In genomic region chr13:109985871-109986270, GRCh38 we compare ENCODE assay signal across 18 cellular contexts.
DNase-seq lines count a peak whose midpoint lies in the region; ATAC-seq, FAIRE-seq and TF ChIP-seq lines count a peak whose summit lies in the region.
"Had no signal": no experiment of that assay in that cellular context is flagged by ENCODE, and none has a peak within 500 bp of the region (broad histone marks: within the 10 kb centered on the region; RNA-seq: fewer than 3 reads in every experiment).

No MANE protein-coding gene starts in this region.

- FAIRE-seq in H54 (lab: Jason Lieb, UNC) (peak; percentile 99), GM12892 (lab: Jason Lieb, UNC) (no peak)
- FAIRE-seq: GM18507 had no signal

- DNase-seq in COLO829 (ENCODE audit: low spot score) (peak; percentile 44), H54 (ENCODE audit: insufficient read length, low spot score) (peak; percentile 45), myocyte (ENCODE audit: low read depth) (peak; percentile 44), GM12892 (ENCODE audit: insufficient read length) (no peak), ureter (ENCODE audit: low spot score) (no peak), BE2C (no peak)
- DNase-seq: DMS 273 treated with DMSO at 0.1 percent for 48 hours, KG1, MM.1S, NCI-H1930, NCI-H510A treated with DMSO at 0.1 percent for 48 hours, SIG-M5, SW 1271 had no signal

- TF ChIP-seq CTCF in VCaP (conservative IDR thresholded peaks at IDR 0.05) = no peak
- TF ChIP-seq CTCF in BE2C (IDR thresholded peaks at IDR 0.05; ENCODE audit: low read depth, low read length) = no peak

- no peak for ATAC-seq in HG03045 (IDR thresholded peaks at IDR 0.05; ENCODE audit: unreplicated experiment)

- no peaks in the 10 kb centered on the region for H3K9me3 ChIP-seq in BE2C
- H3K9me3 ChIP-seq: BLaER1 had no signal

- peak overlapping the region; percentile 76 for H3K27ac ChIP-seq in VCaP
- H3K27ac ChIP-seq: BLaER1, HL-60 had no signal

- TF ChIP-seq POLR2A in H54 (IDR thresholded peaks at IDR 0.05; ENCODE audit: low read depth, low read length) (no peak), GM12892 (IDR thresholded peaks at IDR 0.05; ENCODE audit: low read depth, low read length) (no peak)

- no peaks in the 10 kb centered on the region for H3K4me1 ChIP-seq in BE2C

- H3K36me3 ChIP-seq in BE2C = no peaks in the 10 kb centered on the region
- H3K36me3 ChIP-seq: BLaER1 had no signal

- no peak overlapping the region for H3K4me3 ChIP-seq in BE2C (ENCODE audit: low read depth, low read length)
- H3K4me3 ChIP-seq: BLaER1 had no signal

- peaks cover 10% of the 10 kb centered on the region; the same call in 1 of the 2 replicates for H3K27me3 ChIP-seq in BE2C
- H3K27me3 ChIP-seq: BLaER1 had no signal

Comparison
In these comparisons a context has a peak if more than half of its experiments do, and no peak if none do; other contexts are left out.
1. DNase-seq: peak in COLO829 (single experiment), H54 (single experiment) and myocyte (single experiment); none in GM12892 (single experiment), ureter (single experiment) and BE2C (single experiment).